12 cellular contexts compared by ENCODE assay signal in genomic region chr3:42847731-42848130, GRCh38. TPM values are rescaled to one million over a fixed set of nuclear protein-coding genes. Genes with fewer than 3 reads are reported as not detected.
DNase-seq lines count a peak whose midpoint lies in the region; ATAC-seq and TF ChIP-seq lines count a peak whose summit lies in the region.
"Had no signal": no experiment of that assay in that cellular context is flagged by ENCODE, and none has a peak within 500 bp of the region (broad histone marks: within the 10 kb centered on the region; RNA-seq: fewer than 3 reads in every experiment).

No MANE protein-coding gene starts in this region.

- H3K4me3 Mint-ChIP-seq in activated CD4-positive, alpha-beta memory T cell treated with anti-CD3 and anti-CD28 coated beads, Interleukin-2, amount 10 ng/mL, durations not matched to agents 7 days and 5 days = no peak overlapping the region
- H3K4me3 Mint-ChIP-seq in activated CD4-positive, alpha-beta memory T cell treated with anti-CD3 and anti-CD28 coated beads for 36 hours = no peak overlapping the region
- no peak overlapping the region for H3K4me3 Mint-ChIP-seq in central memory CD8-positive, alpha-beta T cell
- peak overlapping the region; percentile 11 for H3K4me3 Mint-ChIP-seq in type B pancreatic cell
- H3K4me3 Mint-ChIP-seq: mesothelial cell of epicardium had no signal

- POLR2A ChIA-PET in activated CD4-positive, alpha-beta memory T cell treated with anti-CD3 and anti-CD28 coated beads, Interleukin-2, amount 10 ng/mL, durations not matched to agents 7 days and 5 days (lab: Charles Lee) = interaction anchor here (0.5 kb wide), 1 partner anchor 121 kb away, joined by 3 read pairs; no protein-coding TSS in a partner anchor
- POLR2A ChIA-PET in activated CD4-positive, alpha-beta memory T cell treated with anti-CD3 and anti-CD28 coated beads for 36 hours (lab: Charles Lee) = no interaction called here

- no peaks in the 10 kb centered on the region for H3K36me3 Mint-ChIP-seq in activated CD4-positive, alpha-beta memory T cell treated with anti-CD3 and anti-CD28 coated beads, Interleukin-2, amount 10 ng/mL, durations not matched to agents 7 days and 5 days (ENCODE audit: low read depth)
- H3K36me3 Mint-ChIP-seq in activated CD4-positive, alpha-beta memory T cell treated with anti-CD3 and anti-CD28 coated beads for 36 hours = no peaks in the 10 kb centered on the region
- peaks cover 1% of the 10 kb centered on the region for H3K36me3 Mint-ChIP-seq in central memory CD8-positive, alpha-beta T cell (ENCODE audit: insufficient read depth)
- H3K36me3 Mint-ChIP-seq in type B pancreatic cell = no peaks in the 10 kb centered on the region
- H3K36me3 Mint-ChIP-seq: mesothelial cell of epicardium had no signal

- peaks cover 2% of the 10 kb centered on the region for H3K27me3 Mint-ChIP-seq in activated CD4-positive, alpha-beta memory T cell treated with anti-CD3 and anti-CD28 coated beads, Interleukin-2, amount 10 ng/mL, durations not matched to agents 7 days and 5 days
- H3K27me3 Mint-ChIP-seq in activated CD4-positive, alpha-beta memory T cell treated with anti-CD3 and anti-CD28 coated beads for 36 hours = peaks cover 3% of the 10 kb centered on the region
- no peaks in the 10 kb centered on the region for H3K27me3 Mint-ChIP-seq in central memory CD8-positive, alpha-beta T cell
- no peaks in the 10 kb centered on the region for H3K27me3 Mint-ChIP-seq in type B pancreatic cell

- H3K9me3 Mint-ChIP-seq in activated CD4-positive, alpha-beta memory T cell treated with anti-CD3 and anti-CD28 coated beads, Interleukin-2, amount 10 ng/mL, durations not matched to agents 7 days and 5 days = no peaks in the 10 kb centered on the region
- no peaks in the 10 kb centered on the region for H3K9me3 Mint-ChIP-seq in activated CD4-positive, alpha-beta memory T cell treated with anti-CD3 and anti-CD28 coated beads for 36 hours
- no peaks in the 10 kb centered on the region for H3K9me3 Mint-ChIP-seq in central memory CD8-positive, alpha-beta T cell
- H3K9me3 Mint-ChIP-seq in type B pancreatic cell = no peaks in the 10 kb centered on the region
- H3K9me3 Mint-ChIP-seq: mesothelial cell of epicardium had no signal

- H3K27ac ChIP-seq in muscle layer of duodenum (ENCODE audit: low read length) (peak overlapping the region; percentile 25), right cardiac atrium (ENCODE audit: low read length) (no peak overlapping the region)

- peaks cover 20% of the 10 kb centered on the region for H3K4me1 Mint-ChIP-seq in activated CD4-positive, alpha-beta memory T cell treated with anti-CD3 and anti-CD28 coated beads, Interleukin-2, amount 10 ng/mL, durations not matched to agents 7 days and 5 days
- H3K4me1 Mint-ChIP-seq in activated CD4-positive, alpha-beta memory T cell treated with anti-CD3 and anti-CD28 coated beads for 36 hours (ENCODE audit: low read depth) = peaks cover 16% of the 10 kb centered on the region
- H3K4me1 Mint-ChIP-seq in central memory CD8-positive, alpha-beta T cell = peaks cover 15% of the 10 kb centered on the region
- H3K4me1 Mint-ChIP-seq in type B pancreatic cell (ENCODE audit: unreplicated experiment) = peaks cover 32% of the 10 kb centered on the region

- CTCF ChIA-PET in activated CD4-positive, alpha-beta memory T cell treated with anti-CD3 and anti-CD28 coated beads, Interleukin-2, amount 10 ng/mL, durations not matched to agents 7 days and 5 days (lab: Charles Lee) = interaction anchor here (1.2 to 1.4 kb wide), 2 partner anchors 8 to 16 kb away, joined by 3 to 4 read pairs; no protein-coding TSS in a partner anchor
- CTCF ChIA-PET in activated CD4-positive, alpha-beta memory T cell treated with anti-CD3 and anti-CD28 coated beads for 36 hours (lab: Charles Lee) = no interaction called here

- no peak for TF ChIP-seq CTCF in type B pancreatic cell (conservative IDR thresholded peaks at IDR 0.05)

- peak overlapping the region; percentile 16 for H3K27ac Mint-ChIP-seq in activated CD4-positive, alpha-beta memory T cell treated with anti-CD3 and anti-CD28 coated beads, Interleukin-2, amount 10 ng/mL, durations not matched to agents 7 days and 5 days
- no peak overlapping the region for H3K27ac Mint-ChIP-seq in activated CD4-positive, alpha-beta memory T cell treated with anti-CD3 and anti-CD28 coated beads for 36 hours
- peak overlapping the region; percentile 54 for H3K27ac Mint-ChIP-seq in central memory CD8-positive, alpha-beta T cell (ENCODE audit: low read depth)
- peak overlapping the region; percentile 92 for H3K27ac Mint-ChIP-seq in type B pancreatic cell
- H3K27ac Mint-ChIP-seq: mesothelial cell of epicardium had no signal

- no peaks in the 10 kb centered on the region for H3K9me3 ChIP-seq in muscle layer of duodenum (ENCODE audit: control insufficient read depth in 1 of 2, low read length in 2 of 2)
- H3K9me3 ChIP-seq in right cardiac atrium (ENCODE audit: control insufficient read depth, low read length) = no peaks in the 10 kb centered on the region

- H3K4me1 ChIP-seq in muscle layer of duodenum (ENCODE audit: control insufficient read depth in 1 of 2, insufficient read depth in 2 of 2, low read length in 2 of 2) = peaks cover 4 to 16% of the 10 kb centered on the region in 2 donors
- H3K4me1 ChIP-seq in right cardiac atrium (ENCODE audit: control insufficient read depth, insufficient read depth, low read length) = peaks cover 8% of the 10 kb centered on the region

- no peak overlapping the region for H3K4me3 ChIP-seq in muscle layer of duodenum (ENCODE audit: low read depth in 1 of 2, low read length in 2 of 2)
- no peak overlapping the region for H3K4me3 ChIP-seq in right cardiac atrium (ENCODE audit: low read length)

- no peak for ATAC-seq in central memory CD8-positive, alpha-beta T cell (replicated peaks; ENCODE audit: extremely low read depth, poor library complexity, severe bottlenecking)
- ATAC-seq in HG03108 (IDR thresholded peaks at IDR 0.05; ENCODE audit: unreplicated experiment) = no peak
- no peak for ATAC-seq in right cardiac atrium

- H3K36me3 ChIP-seq in muscle layer of duodenum (ENCODE audit: control insufficient read depth in 1 of 2, insufficient read depth in 2 of 2, low read length in 2 of 2) = no peaks in the 10 kb centered on the region

- no peak for DNase-seq in activated CD4-positive, alpha-beta memory T cell treated with anti-CD3 and anti-CD28 coated beads, Interleukin-2, amount 10 ng/mL, durations not matched to agents 7 days and 5 days
- DNase-seq in activated CD4-positive, alpha-beta memory T cell treated with anti-CD3 and anti-CD28 coated beads for 36 hours = no peak
- DNase-seq in central memory CD8-positive, alpha-beta T cell (ENCODE audit: low spot score in 2 of 2) = no peak
- DNase-seq in type B pancreatic cell (ENCODE audit: extremely low spot score, unreplicated experiment) (peak; percentile 45), right cardiac atrium (no peak), NOMO-1 treated with dmso at 0.1 percent for 144 hours (lab: John Stamatoyannopoulos, UW; ENCODE audit: unreplicated experiment) (no peak)
- DNase-seq: effector CD4-positive, alpha-beta T cell; NCI-H146; stimulated activated CD4-positive, alpha-beta T cell treated with anti-CD3 and anti-CD28 coated beads, Interleukin-12 subunit alpha, Interleukin-12 subunit beta, amount 100 ng/mL, for 4 hours had no signal

- H3K27me3 ChIP-seq in muscle layer of duodenum (ENCODE audit: low read depth, low read length) (no peaks in the 10 kb centered on the region), right cardiac atrium (ENCODE audit: control insufficient read depth, insufficient read depth) (no peaks in the 10 kb centered on the region)

- intact Hi-C loops in activated CD4-positive, alpha-beta memory T cell treated with anti-CD3 and anti-CD28 coated beads for 36 hours (cut with micrococcal nuclease) = no loop called here
- intact Hi-C loops in right cardiac atrium (cut with DNase I) = no loop called here

- WGBS in right cardiac atrium = 60% methylated on average over 4 of the region's 4 CpGs

RNA-seq across cellular contexts. Expression of gene CYP8B1, which starts 27.9 kb away (rescaled TPM):
- total RNA-seq in activated CD4-positive, alpha-beta memory T cell treated with anti-CD3 and anti-CD28 coated beads, Interleukin-2, amount 10 ng/mL, durations not matched to agents 7 days and 5 days = not detected
- total RNA-seq in activated CD4-positive, alpha-beta memory T cell treated with anti-CD3 and anti-CD28 coated beads for 36 hours = not detected
- not detected in 2 replicates for total RNA-seq in type B pancreatic cell (ENCODE audit: low replicate concordance)
- total RNA-seq in right cardiac atrium = under 1 TPM in 1 of 4 donors, not detected in 3; 0.14 TPM
- 0.02 TPM for polyA plus RNA-seq in right cardiac atrium
- total RNA-seq: mesothelial cell of epicardium had no signal

RNA-seq across cellular contexts. Expression of gene ACKR2, which starts 38.5 kb away (rescaled TPM):
- total RNA-seq in activated CD4-positive, alpha-beta memory T cell treated with anti-CD3 and anti-CD28 coated beads, Interleukin-2, amount 10 ng/mL, durations not matched to agents 7 days and 5 days = 1 to 10 TPM; 2.0 to 2.3 TPM
- under 1 TPM; 0.44 to 0.74 TPM for total RNA-seq in activated CD4-positive, alpha-beta memory T cell treated with anti-CD3 and anti-CD28 coated beads for 36 hours
- 3.5 and 3.9 TPM in 2 replicates for total RNA-seq in type B pancreatic cell (ENCODE audit: low replicate concordance)
- total RNA-seq in right cardiac atrium = 1 to 10 TPM; 1.4 to 2.4 (median 1.8) TPM
- polyA plus RNA-seq in right cardiac atrium = 1.2 TPM

RNA-seq across cellular contexts. Expression of gene HIGD1A, which starts 43.4 kb away (rescaled TPM):
- total RNA-seq in activated CD4-positive, alpha-beta memory T cell treated with anti-CD3 and anti-CD28 coated beads, Interleukin-2, amount 10 ng/mL, durations not matched to agents 7 days and 5 days = 10 to 100 TPM; 56.9 to 61.2 TPM
- 10 to 100 TPM; 63.7 to 68.4 TPM for total RNA-seq in activated CD4-positive, alpha-beta memory T cell treated with anti-CD3 and anti-CD28 coated beads for 36 hours
- total RNA-seq in type B pancreatic cell (ENCODE audit: low replicate concordance) (100 and 130 TPM in 2 replicates), right cardiac atrium (100 to 1,000 TPM; 179 to 274 (median 239) TPM)
- polyA plus RNA-seq in right cardiac atrium = 348 TPM

RNA-seq across cellular contexts. Expression of gene ZNF662, which starts 58.2 kb away (rescaled TPM):
- total RNA-seq in activated CD4-positive, alpha-beta memory T cell treated with anti-CD3 and anti-CD28 coated beads, Interleukin-2, amount 10 ng/mL, durations not matched to agents 7 days and 5 days = under 1 TPM; 0.10 to 0.40 TPM
- total RNA-seq in activated CD4-positive, alpha-beta memory T cell treated with anti-CD3 and anti-CD28 coated beads for 36 hours = under 1 TPM; 0.39 to 0.64 TPM
- total RNA-seq in type B pancreatic cell (ENCODE audit: low replicate concordance) (0.48 TPM in 1 of 2 replicates, not detected in the other), right cardiac atrium (1 to 10 TPM; 5.6 to 8.9 (median 7.0) TPM)
- 3.1 TPM for polyA plus RNA-seq in right cardiac atrium
